Comparison of ENCODE assay signal across 19 cellular contexts in genomic region chr22:26536056-26536761, GRCh38. TPM values are rescaled to one million over a fixed set of nuclear protein-coding genes. Genes with fewer than 3 reads are reported as not detected.
DNase-seq lines count a peak whose midpoint lies in the region; ATAC-seq and TF ChIP-seq lines count a peak whose summit lies in the region.
"Had no signal": no experiment of that assay in that cellular context is flagged by ENCODE, and none has a peak within 500 bp of the region (broad histone marks: within the 10 kb centered on the region; RNA-seq: fewer than 3 reads in every experiment).

No MANE protein-coding gene starts in this region.

- ATAC-seq in WTC11 (no peak), upper lobe of right lung (peak; percentile 34), GM21423 (IDR thresholded peaks at IDR 0.05; ENCODE audit: unreplicated experiment) (no peak)

- intact Hi-C loops in upper lobe of right lung (cut with DNase I), result no loop called here

- no peaks in the 10 kb centered on the region for H3K27me3 Mint-ChIP-seq in activated naive CD8-positive, alpha-beta T cell
- H3K27me3 Mint-ChIP-seq in activated naive CD8-positive, alpha-beta T cell treated with anti-CD3 and anti-CD28 coated beads for 36 hours, result no peaks in the 10 kb centered on the region
- H3K27me3 Mint-ChIP-seq in WTC11 (ENCODE audit: low read depth), result no peaks in the 10 kb centered on the region

- H3K4me1 ChIP-seq in upper lobe of right lung (no peaks in the 10 kb centered on the region), smooth muscle cell (ENCODE audit: low read depth) (no peaks in the 10 kb centered on the region)
- H3K4me1 ChIP-seq: upper lobe of left lung had no signal

- H3K79me2 ChIP-seq in smooth muscle cell (ENCODE audit: low read depth), result no peaks in the 10 kb centered on the region

- H3K36me3 ChIP-seq in upper lobe of right lung, result peaks cover 55% of the 10 kb centered on the region
- H3K36me3 ChIP-seq in smooth muscle cell (ENCODE audit: low read depth), result peaks cover 3% of the 10 kb centered on the region

- POLR2A ChIA-PET in WTC11 (lab: Charles Lee), result no interaction called here

- no peak overlapping the region for H3K27ac ChIP-seq in upper lobe of right lung
- H3K27ac ChIP-seq in smooth muscle cell (ENCODE audit: low read depth), result no peak overlapping the region

- TF ChIP-seq CTCF in WTC11 (IDR thresholded peaks at IDR 0.05), result no peak
- no peak for TF ChIP-seq CTCF in upper lobe of right lung (IDR thresholded peaks at IDR 0.05)
- no peak for TF ChIP-seq CTCF in smooth muscle cell (IDR thresholded peaks at IDR 0.05; ENCODE audit: borderline replicate concordance, insufficient read depth, poor library complexity, severe bottlenecking)

- H3K27me3 ChIP-seq in upper lobe of right lung, result no peaks in the 10 kb centered on the region
- H3K27me3 ChIP-seq in smooth muscle cell (ENCODE audit: low read depth), result no peaks in the 10 kb centered on the region
- H3K27me3 ChIP-seq: right lobe of liver, upper lobe of left lung had no signal

- over 99% methylated on average over 11 of the region's 12 CpGs for WGBS in smooth muscle cell (ENCODE audit: low lambda C conversion rate)

- H3K36me3 Mint-ChIP-seq in activated naive CD8-positive, alpha-beta T cell, result peaks cover 12% of the 10 kb centered on the region
- H3K36me3 Mint-ChIP-seq in activated naive CD8-positive, alpha-beta T cell treated with anti-CD3 and anti-CD28 coated beads for 36 hours, result peaks cover 18% of the 10 kb centered on the region
- H3K36me3 Mint-ChIP-seq in WTC11, result peaks cover 53% of the 10 kb centered on the region

- H3K4me3 Mint-ChIP-seq in activated naive CD8-positive, alpha-beta T cell, result no peak overlapping the region
- no peak overlapping the region for H3K4me3 Mint-ChIP-seq in activated naive CD8-positive, alpha-beta T cell treated with anti-CD3 and anti-CD28 coated beads for 36 hours
- H3K4me3 Mint-ChIP-seq in WTC11, result no peak overlapping the region

- CTCF ChIA-PET in WTC11 (lab: Charles Lee), result interaction anchor here (0.8 kb wide), 1 partner anchor 129 kb away, joined by 3 read pairs; no protein-coding TSS in a partner anchor

- H3F3A ChIP-seq in smooth muscle cell (ENCODE audit: low read depth), result no peaks in the 10 kb centered on the region

- H3K4me1 Mint-ChIP-seq in activated naive CD8-positive, alpha-beta T cell (ENCODE audit: low read depth), result peaks cover 39% of the 10 kb centered on the region
- peaks cover 33% of the 10 kb centered on the region for H3K4me1 Mint-ChIP-seq in activated naive CD8-positive, alpha-beta T cell treated with anti-CD3 and anti-CD28 coated beads for 36 hours
- H3K4me1 Mint-ChIP-seq in WTC11, result 0 out of 2 replicates have a peak, but pooled peaks cover 5% of the 10 kb centered on the region

- peaks cover 9% of the 10 kb centered on the region for H4K20me1 ChIP-seq in smooth muscle cell (ENCODE audit: low read depth)

- H3K9ac ChIP-seq in smooth muscle cell (ENCODE audit: low read depth), result no peak overlapping the region

- no peaks in the 10 kb centered on the region for H3K9me3 ChIP-seq in upper lobe of right lung
- H3K9me3 ChIP-seq in smooth muscle cell (replicated peaks; ENCODE audit: low read depth), result no peaks in the 10 kb centered on the region
- H3K9me3 ChIP-seq: right lobe of liver, upper lobe of left lung had no signal

- DNase-seq in activated naive CD8-positive, alpha-beta T cell treated with anti-CD3 and anti-CD28 coated beads for 36 hours, result no peak
- DNase-seq in WTC11 (ENCODE audit: low spot score) (no peak), germinal center (ENCODE audit: low spot score) (peak; percentile 76), upper lobe of right lung (no peak), smooth muscle cell (lab: John Stamatoyannopoulos, UW; ENCODE audit: unreplicated experiment) (no peak), NCI-H2227 treated with DMSO at 0.1 percent for 48 hours (lab: John Stamatoyannopoulos, UW) (no peak)
- DNase-seq: activated CD4-positive, alpha-beta T cell treated with anti-CD3 and anti-CD28 coated beads, Interleukin-2, amount 50 U/mL, for 1 hour; amniotic stem cell; islet precursor cell; KG1; NCI-H1105 treated with DMSO at 0.1 percent for 48 hours; right lobe of liver; SIG-M5; stimulated activated CD4-positive, alpha-beta T cell treated with anti-CD3 and anti-CD28 coated beads, Interleukin-4, amount 100 ng/mL, for 1 hour; stimulated activated CD8-positive, alpha-beta memory T cell treated with anti-CD3 and anti-CD28 coated beads, Interleukin-4, amount 100 ng/mL, for 48 hours; upper lobe of left lung had no signal

- no peak overlapping the region for H2AFZ ChIP-seq in smooth muscle cell (ENCODE audit: low read depth)

- H3K4me2 ChIP-seq in smooth muscle cell, result no peak overlapping the region

- H3K27ac Mint-ChIP-seq in activated naive CD8-positive, alpha-beta T cell, result peak overlapping the region; percentile 80
- H3K27ac Mint-ChIP-seq in activated naive CD8-positive, alpha-beta T cell treated with anti-CD3 and anti-CD28 coated beads for 36 hours, result no peak overlapping the region
- H3K27ac Mint-ChIP-seq in WTC11, result peak overlapping the region; percentile 41
- H3K27ac Mint-ChIP-seq: activated T-helper 2 cell treated with anti-CD3 and anti-CD28 coated beads, Interferon-gamma antibody, Interleukin-2, Interleukin-4, amounts not matched to agents 10 μg/mL and 5 μg/mL and 100 μg/mL, durations not matched to agents 14 hours and 24 hours and 36 hours had no signal

- no peaks in the 10 kb centered on the region for H3K9me3 Mint-ChIP-seq in activated naive CD8-positive, alpha-beta T cell (ENCODE audit: low read depth)
- no peaks in the 10 kb centered on the region for H3K9me3 Mint-ChIP-seq in activated naive CD8-positive, alpha-beta T cell treated with anti-CD3 and anti-CD28 coated beads for 36 hours
- H3K9me3 Mint-ChIP-seq in WTC11, result no peaks in the 10 kb centered on the region
- H3K9me3 Mint-ChIP-seq: activated T-helper 2 cell treated with anti-CD3 and anti-CD28 coated beads, Interferon-gamma antibody, Interleukin-2, Interleukin-4, amounts not matched to agents 10 μg/mL and 5 μg/mL and 100 μg/mL, durations not matched to agents 14 hours and 24 hours and 36 hours had no signal

- H3K4me3 ChIP-seq in upper lobe of right lung (no peak overlapping the region), smooth muscle cell (no peak overlapping the region)
- H3K4me3 ChIP-seq: right lobe of liver, upper lobe of left lung had no signal

TF ChIP-seq in WTC11, 78 proteins besides CTCF, POLR2A, EP300 and RAD21 (continues in another document):
- TF ChIP-seq NFE2L1 (CRISPR knock-in tag; IDR thresholded peaks at IDR 0.05) (no peak), IRF2 (CRISPR knock-in tag; IDR thresholded peaks at IDR 0.05; ENCODE audit: borderline replicate concordance, low read depth) (no peak), TEAD4 (CRISPR knock-in tag; IDR thresholded peaks at IDR 0.05) (no peak), MXD4 (CRISPR knock-in tag; IDR thresholded peaks at IDR 0.05; ENCODE audit: borderline replicate concordance) (no peak), ELF4 (CRISPR knock-in tag; IDR thresholded peaks at IDR 0.05; ENCODE audit: low read depth) (no peak), ATF6 (CRISPR knock-in tag; IDR thresholded peaks at IDR 0.05) (no peak), CREB1 (CRISPR knock-in tag; IDR thresholded peaks at IDR 0.05) (no peak)

RNA-seq across cellular contexts. Expression of gene TFIP11, which starts 23.9 kb away (rescaled TPM):
- total RNA-seq in activated naive CD8-positive, alpha-beta T cell treated with anti-CD3 and anti-CD28 coated beads for 36 hours, result 10 to 100 TPM; 45.9 to 50.1 TPM
- total RNA-seq in WTC11 (2021) (24.6 to 26.9 TPM (median 25.7 TPM) in 3 replicates), upper lobe of right lung (33.1 TPM), smooth muscle cell (22.5 and 34.9 TPM in 2 replicates)
- polyA plus RNA-seq in smooth muscle cell, result 25.7 and 27.7 TPM in 2 replicates

RNA-seq across cellular contexts. Expression of gene SRRD, which starts 52.5 kb away (rescaled TPM):
- 10 to 100 TPM; 34.5 to 36.6 TPM for total RNA-seq in activated naive CD8-positive, alpha-beta T cell treated with anti-CD3 and anti-CD28 coated beads for 36 hours
- total RNA-seq in WTC11 (2021) (20.0 to 25.1 TPM (median 22.9 TPM) in 3 replicates), upper lobe of right lung (14.6 TPM), smooth muscle cell (20.7 and 35.8 TPM in 2 replicates)
- polyA plus RNA-seq in smooth muscle cell, result 34.5 and 38.6 TPM in 2 replicates

RNA-seq across cellular contexts. Expression of gene HPS4, which starts 52.6 kb away (rescaled TPM):
- total RNA-seq in activated naive CD8-positive, alpha-beta T cell treated with anti-CD3 and anti-CD28 coated beads for 36 hours, result 10 to 100 TPM; 46.9 to 51.3 TPM
- total RNA-seq in WTC11 (2021) (41.1 to 48.1 TPM (median 42.7 TPM) in 3 replicates), upper lobe of right lung (31.0 TPM), smooth muscle cell (23.5 and 46.3 TPM in 2 replicates)
- 18.2 and 21.2 TPM in 2 replicates for polyA plus RNA-seq in smooth muscle cell

RNA-seq across cellular contexts. Expression of gene TPST2, which starts 53.7 kb away (rescaled TPM):
- 10 to 100 TPM; 32.1 to 35.0 TPM for total RNA-seq in activated naive CD8-positive, alpha-beta T cell treated with anti-CD3 and anti-CD28 coated beads for 36 hours
- total RNA-seq in WTC11 (2021) (57.6 to 84.2 TPM (median 75.0 TPM) in 3 replicates), upper lobe of right lung (83.1 TPM), smooth muscle cell (44.1 and 44.8 TPM in 2 replicates)
- polyA plus RNA-seq in smooth muscle cell, result 48.5 and 50.2 TPM in 2 replicates
